14 cellular contexts compared by ENCODE assay signal in the genomic region with DNA sequence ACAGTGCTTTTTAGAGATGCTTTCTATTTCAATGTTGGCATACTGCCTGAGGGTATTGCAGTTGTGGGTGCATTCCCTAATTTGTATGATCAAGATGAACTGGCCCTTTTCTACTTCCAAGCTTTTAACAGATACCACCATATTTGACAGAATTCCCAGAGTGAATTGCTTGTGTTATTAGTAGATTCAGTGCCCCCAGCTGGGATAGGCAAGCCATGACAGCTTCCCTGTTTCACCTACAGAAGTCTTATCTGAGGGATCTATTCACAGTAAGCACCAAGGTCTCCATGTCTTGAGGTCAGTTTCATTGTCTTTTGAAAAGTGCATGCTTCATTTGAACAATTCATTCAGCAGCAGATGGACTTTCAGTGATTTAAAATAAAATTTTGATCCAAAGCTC.
DNase-seq lines count a peak whose midpoint lies in the region; ATAC-seq, FAIRE-seq and TF ChIP-seq lines count a peak whose summit lies in the region.
"Had no signal": no experiment of that assay in that cellular context is flagged by ENCODE, and none has a peak within 500 bp of the region (broad histone marks: within the 10 kb centered on the region; RNA-seq: fewer than 3 reads in every experiment).

No MANE protein-coding gene starts in this region.

- no peaks in the 10 kb centered on the region for H3K79me2 ChIP-seq in endothelial cell of umbilical vein (ENCODE audit: control insufficient read depth, insufficient read depth, low read length)
- peaks cover 5% of the 10 kb centered on the region for H3K79me2 ChIP-seq in osteoblast (ENCODE audit: insufficient read depth, low read length)

- BruUV-seq in Panc1 (replicated peaks; lab: Mats Ljungman, UMichigan) (no TSS peak), endothelial cell of umbilical vein (replicated peaks; lab: Mats Ljungman, UMichigan) (no TSS peak)

- H3K36me3 Mint-ChIP-seq in stimulated activated memory B cell treated with anti-CD40 and anti-IgM and Interleukin-4, amounts not matched to agents 10 μg/mL and 1 μg/mL and 100 μg/mL, for 72 hours, result peaks cover 43% of the 10 kb centered on the region

- H3K27me3 ChIP-seq in Panc1 (ENCODE audit: control insufficient read depth, insufficient read depth, low read length) (no peaks in the 10 kb centered on the region), endothelial cell of umbilical vein (ENCODE audit: control insufficient read depth in 2 of 2, insufficient read depth in 2 of 2, low read length in 2 of 2) (no peaks in the 10 kb centered on the region), osteoblast (ENCODE audit: insufficient read depth, low read length) (no peaks in the 10 kb centered on the region)
- H3K27me3 ChIP-seq: tibial artery had no signal

- TF ChIP-seq POLR2A in endothelial cell of umbilical vein (IDR thresholded peaks at IDR 0.05; ENCODE audit: low read depth, low read length), result no peak

- H3K9me1 ChIP-seq in endothelial cell of umbilical vein (replicated peaks; ENCODE audit: control insufficient read depth, extremely low read depth, insufficient read depth, low read length), result no peaks in the 10 kb centered on the region

- CTCF ChIA-PET in Panc1 (lab: Charles Lee), result no interaction called here
- CTCF ChIA-PET in endothelial cell of umbilical vein (lab: Charles Lee), result interaction anchor here (1.2 to 1.6 kb wide), 3 partner anchors 14 to 273 kb away, joined by 5 to 14 read pairs (median 9); a partner anchor contains a TSS

- H4K20me1 ChIP-seq in endothelial cell of umbilical vein (replicated peaks; ENCODE audit: control insufficient read depth, extremely low read depth, insufficient read depth, low read length) (no peaks in the 10 kb centered on the region), osteoblast (ENCODE audit: insufficient read depth, low read length) (peaks cover 4% of the 10 kb centered on the region)

- no peak overlapping the region for H3K27ac Mint-ChIP-seq in stimulated activated memory B cell treated with anti-CD40 and anti-IgM and Interleukin-4, amounts not matched to agents 10 μg/mL and 1 μg/mL and 100 μg/mL, for 72 hours
- H3K27ac Mint-ChIP-seq: natural killer cell treated with Interleukin-12 subunit alpha and Interleukin-12 subunit beta and Interleukin-15 and Interleukin-18, amount 100 ng/mL, for 72 hours had no signal

- TF ChIP-seq CTCF in Panc1 (IDR thresholded peaks at IDR 0.05) (peak; percentile 38; the same call in 1 of the 2 replicates), endothelial cell of umbilical vein (IDR thresholded peaks at IDR 0.05; ENCODE audit: extremely low read depth in 1 of 2, insufficient read depth in 1 of 2, low read depth in 1 of 2, low read length in 2 of 2) (no peak), osteoblast (IDR thresholded peaks at IDR 0.05; ENCODE audit: extremely low read depth, low read depth, low read length) (peak; percentile 33)

- dilution Hi-C loops in endothelial cell of umbilical vein (cut with MboI; ENCODE audit: extremely low pct_ligation_motif_present, low sequenced_read_pairs), result no loop called here

- no peak for ATAC-seq in Panc1
- ATAC-seq in stimulated activated memory B cell treated with anti-CD40 and anti-IgM and Interleukin-4, amounts not matched to agents 10 μg/mL and 1 μg/mL and 100 μg/mL, for 72 hours, result no peak
- ATAC-seq: natural killer cell treated with Interleukin-12 subunit alpha and Interleukin-12 subunit beta and Interleukin-15 and Interleukin-18, amount 100 ng/mL, for 72 hours had no signal

- in situ Hi-C loops in Panc1 (cut with HindIII; ENCODE audit: low pct_unique_long_range_greater_than_20kb, low sequenced_read_pairs), result no loop called here

- H3K9ac ChIP-seq in endothelial cell of umbilical vein (replicated peaks; ENCODE audit: extremely low read depth, insufficient read depth, low read length), result no peak overlapping the region

- H3K9me3 ChIP-seq in Panc1 (ENCODE audit: control insufficient read depth, insufficient read depth, low read depth, low read length) (no peaks in the 10 kb centered on the region), endothelial cell of umbilical vein (replicated peaks; ENCODE audit: control insufficient read depth, insufficient read depth, low read length) (no peaks in the 10 kb centered on the region), osteoblast (ENCODE audit: low read depth, low read length) (no peaks in the 10 kb centered on the region)
- H3K9me3 ChIP-seq: tibial artery had no signal

- H3K9me3 Mint-ChIP-seq in stimulated activated memory B cell treated with anti-CD40 and anti-IgM and Interleukin-4, amounts not matched to agents 10 μg/mL and 1 μg/mL and 100 μg/mL, for 72 hours, result no peaks in the 10 kb centered on the region
- H3K9me3 Mint-ChIP-seq: natural killer cell treated with Interleukin-12 subunit alpha and Interleukin-12 subunit beta and Interleukin-15 and Interleukin-18, amount 100 ng/mL, for 72 hours had no signal

- no peak for FAIRE-seq in endothelial cell of umbilical vein (lab: Jason Lieb, UNC)

- POLR2A ChIA-PET in Panc1 (lab: Charles Lee), result interaction anchor here (0.5 to 0.7 kb wide), 2 partner anchors 14 to 41 kb away, joined by 3 to 5 read pairs; no protein-coding TSS in a partner anchor
- POLR2A ChIA-PET in endothelial cell of umbilical vein (lab: Charles Lee), result no interaction called here

- H3K4me3 ChIP-seq in Panc1 (ENCODE audit: low read depth in 2 of 2, low read length in 2 of 2), result no peak overlapping the region
- no peak overlapping the region for H3K4me3 ChIP-seq in endothelial cell of umbilical vein (replicated peaks in 1 of 3; ENCODE audit: insufficient read depth in 1 of 3, low read depth in 1 of 3, low read length in 3 of 3)
- no peak overlapping the region for H3K4me3 ChIP-seq in osteoblast (ENCODE audit: insufficient read depth, low read length)
- H3K4me3 ChIP-seq: tibial artery had no signal

- H3K4me3 Mint-ChIP-seq in stimulated activated memory B cell treated with anti-CD40 and anti-IgM and Interleukin-4, amounts not matched to agents 10 μg/mL and 1 μg/mL and 100 μg/mL, for 72 hours, result no peak overlapping the region
- H3K4me3 Mint-ChIP-seq: natural killer cell treated with Interleukin-12 subunit alpha and Interleukin-12 subunit beta and Interleukin-15 and Interleukin-18, amount 100 ng/mL, for 72 hours had no signal

- H2AFZ ChIP-seq in endothelial cell of umbilical vein (ENCODE audit: low read depth, low read length) (no peak overlapping the region), osteoblast (ENCODE audit: low read length) (no peak overlapping the region)

- H3K36me3 ChIP-seq in Panc1 (ENCODE audit: control insufficient read depth, insufficient read depth, low read length), result peaks cover 27% of the 10 kb centered on the region
- H3K36me3 ChIP-seq in endothelial cell of umbilical vein (ENCODE audit: control insufficient read depth in 2 of 2, extremely low read depth in 1 of 2, insufficient read depth in 2 of 2, low read length in 2 of 2), result peaks cover 14 to 16% of the 10 kb centered on the region in 2 experiments
- peaks cover 44% of the 10 kb centered on the region for H3K36me3 ChIP-seq in osteoblast (ENCODE audit: insufficient read depth, low read length)

- H3K27ac ChIP-seq in Panc1 (ENCODE audit: low read length) (no peak overlapping the region), endothelial cell of umbilical vein (ENCODE audit: insufficient read depth, low read depth, low read length) (no peak overlapping the region), osteoblast (ENCODE audit: low read depth, low read length) (no peak overlapping the region)
- H3K27ac ChIP-seq: tibial artery had no signal

- intact Hi-C loops in Panc1 (cut with micrococcal nuclease; ENCODE audit: unreplicated experiment) (no loop called here), endothelial cell of umbilical vein (cut with micrococcal nuclease) (no loop called here)

- H3K4me1 ChIP-seq in Panc1 (ENCODE audit: control insufficient read depth, insufficient read depth, low read length) (no peaks in the 10 kb centered on the region), endothelial cell of umbilical vein (ENCODE audit: control insufficient read depth, extremely low read depth, insufficient read depth, low read length) (no peaks in the 10 kb centered on the region), osteoblast (ENCODE audit: insufficient read depth, low read length) (peaks cover 14% of the 10 kb centered on the region)

- H3K4me1 Mint-ChIP-seq in stimulated activated memory B cell treated with anti-CD40 and anti-IgM and Interleukin-4, amounts not matched to agents 10 μg/mL and 1 μg/mL and 100 μg/mL, for 72 hours, result no peaks in the 10 kb centered on the region

- DNase-seq in DMS53 (lab: John Stamatoyannopoulos, UW), result peak; percentile 12
- DNase-seq in DMS53 treated with DMSO at 0.1 percent for 48 hours (lab: John Stamatoyannopoulos, UW; ENCODE audit: unreplicated experiment), result no peak
- no peak for DNase-seq in Panc1 (ENCODE audit: low read depth, low spot score)
- peak; percentile 15 for DNase-seq in endothelial cell of umbilical vein (ENCODE audit: low read depth, low spot score)
- DNase-seq in osteoblast (ENCODE audit: insufficient read length, low spot score, missing footprints), result no peak
- no peak for DNase-seq in mesenteric fat pad (ENCODE audit: low spot score)
- no peak for DNase-seq in NCI-H187 treated with DMSO at 0.1 percent for 48 hours (lab: John Stamatoyannopoulos, UW)
- DNase-seq: activated CD4-positive, alpha-beta T cell treated with anti-CD3 and anti-CD28 coated beads, Interleukin-2, amount 50 U/mL, for 1 hour; aorta; SHP77 treated with DMSO at 0.1 percent for 48 hours; stimulated activated CD4-positive, alpha-beta T cell treated with anti-CD3 and anti-CD28 coated beads, Interleukin-4, amount 100 ng/mL, for 4 hours; tibial artery had no signal

- H3K27me3 Mint-ChIP-seq in stimulated activated memory B cell treated with anti-CD40 and anti-IgM and Interleukin-4, amounts not matched to agents 10 μg/mL and 1 μg/mL and 100 μg/mL, for 72 hours, result no peaks in the 10 kb centered on the region
- H3K27me3 Mint-ChIP-seq: natural killer cell treated with Interleukin-12 subunit alpha and Interleukin-12 subunit beta and Interleukin-15 and Interleukin-18, amount 100 ng/mL, for 72 hours had no signal

- H3K4me2 ChIP-seq in endothelial cell of umbilical vein (ENCODE audit: insufficient read depth, low read length), result no peak overlapping the region
- H3K4me2 ChIP-seq in osteoblast (ENCODE audit: insufficient read depth, low read length), result no peak overlapping the region

TF ChIP-seq in endothelial cell of umbilical vein, 7 proteins besides CTCF, POLR2A, EP300 and RAD21 (continues in another document):
- no peak for TF ChIP-seq POLR2AphosphoS5 (IDR thresholded peaks at IDR 0.05; ENCODE audit: insufficient read depth, low read depth, low read length)
- TF ChIP-seq, protein P1, sequence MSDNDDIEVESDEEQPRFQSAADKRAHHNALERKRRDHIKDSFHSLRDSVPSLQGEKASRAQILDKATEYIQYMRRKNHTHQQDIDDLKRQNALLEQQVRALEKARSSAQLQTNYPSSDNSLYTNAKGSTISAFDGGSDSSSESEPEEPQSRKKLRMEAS (IDR thresholded peaks at IDR 0.05; ENCODE audit: insufficient read depth, insufficient read length), result no peak
- no peak for TF ChIP-seq FOS (IDR thresholded peaks at IDR 0.05; ENCODE audit: borderline replicate concordance, insufficient read depth, low read length)
- TF ChIP-seq GATA2 (IDR thresholded peaks at IDR 0.05; ENCODE audit: insufficient read depth, insufficient read length, low read depth, low read length), result no peak
- no peak for TF ChIP-seq JUN (IDR thresholded peaks at IDR 0.05; ENCODE audit: borderline replicate concordance, insufficient read depth, insufficient read length, low read depth)

Comparison
In these comparisons a context has a peak if more than half of its experiments do, and no peak if none do; other contexts are left out.
1. DNase-seq: peak in DMS53 (single experiment) and endothelial cell of umbilical vein (single experiment); none in DMS53 treated with DMSO at 0.1 percent for 48 hours (single experiment), Panc1 (single experiment), osteoblast (single experiment), mesenteric fat pad (single experiment) and NCI-H187 treated with DMSO at 0.1 percent for 48 hours (single experiment).
2. CTCF ChIP-seq: peak in Panc1 (single experiment) and osteoblast (single experiment); none in endothelial cell of umbilical vein (0 of 2).